25 cellular contexts compared by ENCODE assay signal in the genomic region with DNA sequence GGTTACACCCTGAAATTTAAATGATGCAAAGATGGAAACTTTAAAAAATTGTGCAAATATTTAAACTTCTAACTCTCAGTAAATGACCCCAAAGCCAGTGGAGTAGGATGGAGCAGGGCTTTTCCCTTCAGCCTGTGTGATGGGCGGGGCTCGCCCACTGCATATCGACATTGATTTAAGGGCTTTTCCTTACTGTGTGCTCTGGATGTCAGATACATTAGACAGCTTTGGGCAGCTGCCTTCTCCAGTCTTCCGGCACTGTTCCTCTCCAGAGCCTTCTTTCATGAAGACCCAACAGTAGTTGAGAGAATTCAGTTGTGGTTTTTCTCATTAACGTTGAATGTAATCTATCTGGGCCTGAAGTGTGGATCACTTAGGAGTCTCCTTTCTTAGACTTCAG.
"Had no signal": no experiment of that assay in that cellular context is flagged by ENCODE, and none has a peak within 500 bp of the region (broad histone marks: within the 10 kb centered on the region; RNA-seq: fewer than 3 reads in every experiment).

No MANE protein-coding gene starts in this region.

- ATAC-seq: effector memory CD8-positive, alpha-beta T cell; esophagus mucosa; foreskin keratinocyte; gastrocnemius medialis; gastroesophageal sphincter; heart left ventricle; heart right ventricle had no signal

- H3K27ac ChIP-seq: colonic mucosa, coronary artery, dorsolateral prefrontal cortex, epithelial cell of prostate, esophagus muscularis mucosa, esophagus squamous epithelium, foreskin keratinocyte, gastrocnemius medialis, gastroesophageal sphincter, heart left ventricle, heart right ventricle had no signal

- H3K4me3 ChIP-seq: colonic mucosa, coronary artery, dorsolateral prefrontal cortex, esophagus muscularis mucosa, esophagus squamous epithelium, gastrocnemius medialis, gastroesophageal sphincter, heart left ventricle, heart right ventricle had no signal

- H3K4me1 Mint-ChIP-seq: endodermal cell had no signal

- H3K27me3 Mint-ChIP-seq: dendritic cell treated with granulocyte-macrophage colony-stimulating factor and Interleukin-4, amounts not matched to agents 40 ng/mL and 50 ng/mL, for 4 days; effector memory CD8-positive, alpha-beta T cell had no signal

- H3K27me3 ChIP-seq: colonic mucosa, dorsolateral prefrontal cortex, esophagus muscularis mucosa, esophagus squamous epithelium, gastroesophageal sphincter, heart left ventricle had no signal

- DNase-seq: colonic mucosa; cortex of kidney; dermis blood vessel endothelial cell; dorsolateral prefrontal cortex; effector CD4-positive, alpha-beta T cell; effector CD8-positive, alpha-beta T cell; effector memory CD4-positive, alpha-beta T cell; effector memory CD8-positive, alpha-beta T cell; endodermal cell; erythroblast; esophagus squamous epithelium; foreskin fibroblast; foreskin keratinocyte; foreskin melanocyte; gastrocnemius medialis; glutamatergic neuron; head of caudate nucleus; heart left ventricle; heart right ventricle had no signal

- H3K36me3 ChIP-seq: colonic mucosa, gastrocnemius medialis had no signal

- H3K27ac Mint-ChIP-seq: dendritic cell treated with granulocyte-macrophage colony-stimulating factor and Interleukin-4, amounts not matched to agents 40 ng/mL and 50 ng/mL, for 4 days; endodermal cell had no signal

- H3K4me1 ChIP-seq: colonic mucosa, esophagus muscularis mucosa, esophagus squamous epithelium, foreskin keratinocyte, gastrocnemius medialis, gastroesophageal sphincter, heart left ventricle had no signal

- H3K9me3 Mint-ChIP-seq: dendritic cell treated with granulocyte-macrophage colony-stimulating factor and Interleukin-4, amounts not matched to agents 40 ng/mL and 50 ng/mL, for 4 days; effector memory CD8-positive, alpha-beta T cell had no signal

- H3K9me3 ChIP-seq: colonic mucosa, esophagus muscularis mucosa, esophagus squamous epithelium, gastrocnemius medialis, gastroesophageal sphincter, heart left ventricle, heart right ventricle had no signal

- H3K4me3 Mint-ChIP-seq: dendritic cell treated with granulocyte-macrophage colony-stimulating factor and Interleukin-4, amounts not matched to agents 40 ng/mL and 50 ng/mL, for 4 days; effector memory CD8-positive, alpha-beta T cell; endodermal cell had no signal
